In the genomic region with DNA sequence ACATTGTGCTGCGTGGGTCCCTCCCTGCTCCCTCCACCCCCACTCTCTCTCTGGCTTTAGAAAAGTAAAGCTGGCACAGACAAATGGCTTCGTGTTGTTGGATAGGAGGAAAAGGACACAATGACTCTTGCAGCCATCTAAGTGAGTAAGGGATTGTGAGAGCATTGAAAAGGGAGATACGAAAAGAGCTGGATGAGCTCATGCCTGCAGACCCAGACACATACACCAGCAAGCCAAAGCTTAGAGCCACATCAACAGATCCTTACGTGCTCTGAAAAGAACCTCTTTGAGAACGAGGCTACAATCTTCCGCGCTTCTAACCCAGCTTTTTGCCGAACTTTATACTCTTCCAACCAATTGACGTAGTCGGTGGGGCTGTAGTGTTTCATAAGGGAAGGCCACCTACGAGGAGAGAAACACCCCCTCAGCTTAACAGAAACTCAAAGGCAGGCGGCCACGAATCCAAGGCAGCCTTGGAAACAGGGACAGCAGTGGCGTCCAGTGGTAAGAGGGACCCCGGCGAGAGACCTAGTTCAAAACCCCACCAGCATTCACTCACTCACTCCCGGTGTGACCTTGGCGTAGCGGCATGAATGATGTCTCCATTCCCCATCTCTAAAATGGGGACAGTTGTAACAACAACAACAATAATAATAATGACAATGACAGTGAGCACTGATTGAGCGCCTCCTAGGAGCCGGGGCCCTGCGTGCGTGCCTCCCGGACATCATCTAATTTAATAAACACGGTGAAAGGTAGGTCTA, we compare ENCODE assay signal across 8 cellular contexts. TPM values are rescaled to one million over a fixed set of nuclear protein-coding genes. Genes with fewer than 3 reads are reported as not detected.
DNase-seq lines count a peak whose midpoint lies in the region; ATAC-seq and TF ChIP-seq lines count a peak whose summit lies in the region.

No MANE protein-coding gene starts in this region.

- H3K9me3 Mint-ChIP-seq in brain, result peaks cover 0 to 4% (median 0%) of the 10 kb centered on the region in 5 experiments

- peak overlapping the region; percentile 61 to 96 (median 92) for H3K27ac Mint-ChIP-seq in brain

- H3K36me3 Mint-ChIP-seq in brain, result peaks cover 53% of the 10 kb centered on the region

- H3K4me3 ChIP-seq in skeletal muscle cell (ENCODE audit: low read depth, low read length), result peak overlapping the region; percentile 87

- peaks cover 21% of the 10 kb centered on the region for H3K27me3 Mint-ChIP-seq in brain

- DNase-seq in Ammon's horn (ENCODE audit: low spot score) (peak; percentile 75), inferior parietal cortex (ENCODE audit: extremely low spot score) (peak; percentile 69), skeletal muscle cell (ENCODE audit: low read depth) (peak; percentile 30), activated gamma-delta T cell treated with Interleukin-2 at 50 U/mL for 16 hours (no peak), AML-193 (lab: John Stamatoyannopoulos, UW) (no peak), cerebellar nuclear complex (lab: John Stamatoyannopoulos, UW) (no peak)

- no peak for TF ChIP-seq CTCF in brain (conservative IDR thresholded peaks at IDR 0.05)

- ATAC-seq in HG03460 (IDR thresholded peaks at IDR 0.05; ENCODE audit: unreplicated experiment), result peak; percentile 4

- peak overlapping the region; percentile 88 to 93 (median 91) for H3K4me3 Mint-ChIP-seq in brain

- peaks cover 31% of the 10 kb centered on the region for H3K4me1 Mint-ChIP-seq in brain

RNA-seq across cellular contexts. Expression of a gene that starts 1.1 kb away (rescaled TPM):
- 51.3 TPM for polyA plus RNA-seq in brain (ENCODE audit: insufficient read depth, low read depth, low replicate concordance)

Comparison
In these comparisons a context has a peak if more than half of its experiments do, and no peak if none do; other contexts are left out.
1. DNase-seq: peak in Ammon's horn (single experiment), inferior parietal cortex (single experiment) and skeletal muscle cell (single experiment); none in activated gamma-delta T cell treated with Interleukin-2 at 50 U/mL for 16 hours (single experiment), AML-193 (0 of 2) and cerebellar nuclear complex (0 of 2).